Comparison of ENCODE assay signal across 21 cellular contexts in genomic region chr18:2797951-2798350, GRCh38. TPM values are rescaled to one million over a fixed set of nuclear protein-coding genes. Genes with fewer than 3 reads are reported as not detected.
A peak's percentile ranks its signal among the peaks of the same experiment; 100 is the strongest.
DNase-seq lines count a peak whose midpoint lies in the region; ATAC-seq lines count a peak whose summit lies in the region.
"Had no signal": no experiment of that assay in that cellular context is flagged by ENCODE, and none has a peak within 500 bp of the region (broad histone marks: within the 10 kb centered on the region; RNA-seq: fewer than 3 reads in every experiment).

No MANE protein-coding gene starts in this region.

- H3K27me3 Mint-ChIP-seq in naive B cell = no peaks in the 10 kb centered on the region
- H3K27me3 Mint-ChIP-seq: activated naive CD8-positive, alpha-beta T cell treated with anti-CD3 and anti-CD28 coated beads, Interleukin-2, amount 10 ng/mL, durations not matched to agents 7 days and 5 days had no signal

- no peaks in the 10 kb centered on the region for H3K9me3 Mint-ChIP-seq in naive B cell
- H3K9me3 Mint-ChIP-seq: activated naive CD8-positive, alpha-beta T cell treated with anti-CD3 and anti-CD28 coated beads, Interleukin-2, amount 10 ng/mL, durations not matched to agents 7 days and 5 days; CD14-positive monocyte; mesothelial cell of epicardium had no signal

- DNase-seq in naive B cell (no peak), Kasumi-1 (lab: John Stamatoyannopoulos, UW) (no peak), NCI-H226 (no peak), inferior parietal cortex (ENCODE audit: extremely low spot score) (no peak)
- DNase-seq: activated CD4-positive, CD25-positive, alpha-beta regulatory T cell treated with anti-CD3 and anti-CD28 coated beads, Interleukin-2, amount 50 U/mL, for 72 hours; activated naive CD8-positive, alpha-beta T cell treated with anti-CD3 and anti-CD28 coated beads, Interleukin-2, amount 10 ng/mL, durations not matched to agents 7 days and 5 days; DMS79; esophagus squamous epithelium; GOT3; heart left ventricle; kidney; NCI-H1417; NK-92 treated with Interleukin-12 subunit alpha and Interleukin-12 subunit beta, amount 100 ng/mL, for 24 hours; sigmoid colon; stimulated activated CD4-positive, alpha-beta T cell treated with anti-CD3 and anti-CD28 coated beads, Interleukin-2, amount 100 ng/mL, for 48 hours; T-helper 2 cell had no signal

- H3K4me3 Mint-ChIP-seq in naive B cell = peak overlapping the region in 1 of 8 donors; percentile 18
- H3K4me3 Mint-ChIP-seq: activated naive CD8-positive, alpha-beta T cell treated with anti-CD3 and anti-CD28 coated beads, Interleukin-2, amount 10 ng/mL, durations not matched to agents 7 days and 5 days; CD14-positive monocyte; mesothelial cell of epicardium had no signal

- H3K36me3 Mint-ChIP-seq in naive B cell = peaks cover 39 to 47% of the 10 kb centered on the region in 2 donors

- H3K4me1 Mint-ChIP-seq in naive B cell = peaks cover 9 to 19% (median 9%) of the 10 kb centered on the region in 3 donors
- H3K4me1 Mint-ChIP-seq: CD14-positive monocyte, mesothelial cell of epicardium had no signal

- peak overlapping the region in 4 of 6 donors; percentile 10 to 59 (median 31) for H3K27ac Mint-ChIP-seq in naive B cell
- H3K27ac Mint-ChIP-seq: activated naive CD8-positive, alpha-beta T cell treated with anti-CD3 and anti-CD28 coated beads, Interleukin-2, amount 10 ng/mL, durations not matched to agents 7 days and 5 days; mesothelial cell of epicardium had no signal

- ATAC-seq in GM18868 (IDR thresholded peaks at IDR 0.05; ENCODE audit: unreplicated experiment) (peak; percentile 71), GM21526 (IDR thresholded peaks at IDR 0.05; ENCODE audit: low FRiP score, unreplicated experiment) (peak; percentile 65), HG03135 (IDR thresholded peaks at IDR 0.05; ENCODE audit: unreplicated experiment) (peak; percentile 66), naive B cell (ENCODE audit: low read depth in 2 of 2) (peak; percentile 37 to 48)
- ATAC-seq: heart left ventricle had no signal

RNA-seq across cellular contexts. Expression of gene EMILIN2, which starts 48.9 kb away (rescaled TPM):
- polyA plus RNA-seq in naive B cell (ENCODE audit: low read depth in 6 of 6) = 1 to 10 TPM in 5 of 6 donors, not detected in 1; 1.2 to 2.2 (median 1.5) TPM
